Comparison of ENCODE assay signal across 22 cellular contexts in genomic region chr4:76216521-76216920, GRCh38. TPM values are rescaled to one million over a fixed set of nuclear protein-coding genes. Genes with fewer than 3 reads are reported as not detected.
DNase-seq lines count a peak whose midpoint lies in the region; ATAC-seq, FAIRE-seq and TF ChIP-seq lines count a peak whose summit lies in the region.
"Had no signal": no experiment of that assay in that cellular context is flagged by ENCODE, and none has a peak within 500 bp of the region (broad histone marks: within the 10 kb centered on the region; RNA-seq: fewer than 3 reads in every experiment).

No MANE protein-coding gene starts in this region.

- no peak overlapping the region for H3K4me3 ChIP-seq in endothelial cell of umbilical vein (replicated peaks in 1 of 3; ENCODE audit: insufficient read depth in 1 of 3, low read depth in 1 of 3, low read length in 3 of 3)
- H3K4me3 ChIP-seq: body of pancreas, coronary artery, HAP-1, K562 had no signal

- H3K27ac ChIP-seq in endothelial cell of umbilical vein (ENCODE audit: insufficient read depth, low read depth, low read length) (no peak overlapping the region), caudate nucleus (ENCODE audit: low read depth, low read length) (no peak overlapping the region)
- H3K27ac ChIP-seq: neutrophil had no signal

- ATAC-seq in GM18505 (IDR thresholded peaks at IDR 0.05; ENCODE audit: unreplicated experiment), result no peak
- ATAC-seq: activated CD4-positive, CD25-positive, alpha-beta regulatory T cell treated with anti-CD3 and anti-CD28 coated beads, Interleukin-2, amount 50 U/mL, for 24 hours; body of pancreas; K562 had no signal

- no peak overlapping the region for H3K4me2 ChIP-seq in endothelial cell of umbilical vein (ENCODE audit: insufficient read depth, low read length)
- H3K4me2 ChIP-seq: SK-N-SH had no signal

- H3K9me3 ChIP-seq in endothelial cell of umbilical vein (replicated peaks; ENCODE audit: control insufficient read depth, insufficient read depth, low read length), result no peaks in the 10 kb centered on the region
- H3K9me3 ChIP-seq: body of pancreas, HAP-1, neutrophil, SK-N-SH had no signal

- peaks cover 19% of the 10 kb centered on the region for H3K4me1 ChIP-seq in endothelial cell of umbilical vein (ENCODE audit: control insufficient read depth, extremely low read depth, insufficient read depth, low read length)

- H3K36me3 Mint-ChIP-seq in progenitor cell of endocrine pancreas (ENCODE audit: insufficient read depth), result no peaks in the 10 kb centered on the region

- DNase-seq in CD1c-positive myeloid dendritic cell (ENCODE audit: extremely low spot score), result peak; percentile 45
- DNase-seq in MV-4-11 (lab: John Stamatoyannopoulos, UW), result peak; percentile 54
- no peak for DNase-seq in endothelial cell of umbilical vein (ENCODE audit: low read depth, low spot score)
- DNase-seq in progenitor cell of endocrine pancreas (ENCODE audit: low spot score, unreplicated experiment), result no peak
- no peak for DNase-seq in caudate nucleus (lab: John Stamatoyannopoulos, UW)
- DNase-seq in erythroblast (lab: John Stamatoyannopoulos, UW), result no peak
- DNase-seq: activated CD4-positive, alpha-beta memory T cell treated with anti-CD3 and anti-CD28 coated beads, Interleukin-2, amount 10 ng/mL, durations not matched to agents 7 days and 5 days; activated effector memory CD4-positive, alpha-beta T cell treated with anti-CD3 and anti-CD28 coated beads, Interleukin-2, amount 50 U/mL, for 16 hours; body of pancreas; DMS79 treated with DMSO at 0.1 percent for 48 hours; head of caudate nucleus; midbrain; NCI-H1694 treated with DMSO at 0.1 percent for 48 hours; NCI-H2171 treated with DMSO at 0.1 percent for 48 hours; SK-N-SH; T-helper 9 cell had no signal

- H3K9me3 Mint-ChIP-seq in progenitor cell of endocrine pancreas (ENCODE audit: low read depth), result no peaks in the 10 kb centered on the region
- H3K9me3 Mint-ChIP-seq: activated CD4-positive, alpha-beta memory T cell treated with anti-CD3 and anti-CD28 coated beads, Interleukin-2, amount 10 ng/mL, durations not matched to agents 7 days and 5 days had no signal

- CTCF ChIA-PET in endothelial cell of umbilical vein (lab: Charles Lee), result interaction anchor here (9.1 kb wide), 1 partner anchor 37 kb away, joined by 89 read pairs; no protein-coding TSS in a partner anchor

- H3K27me3 ChIP-seq in endothelial cell of umbilical vein (ENCODE audit: control insufficient read depth in 2 of 2, insufficient read depth in 2 of 2, low read length in 2 of 2), result no peaks in the 10 kb centered on the region
- H3K27me3 ChIP-seq: body of pancreas, neutrophil had no signal

- TF ChIP-seq CTCF in endothelial cell of umbilical vein (IDR thresholded peaks at IDR 0.05; ENCODE audit: extremely low read depth in 1 of 2, insufficient read depth in 1 of 2, low read depth in 1 of 2, low read length in 2 of 2) (no peak), progenitor cell of endocrine pancreas (IDR thresholded peaks at IDR 0.05; ENCODE audit: unreplicated experiment) (no peak)

- H3K27ac Mint-ChIP-seq in progenitor cell of endocrine pancreas, result peak overlapping the region; percentile 7
- H3K27ac Mint-ChIP-seq: activated CD4-positive, alpha-beta memory T cell treated with anti-CD3 and anti-CD28 coated beads, Interleukin-2, amount 10 ng/mL, durations not matched to agents 7 days and 5 days had no signal

- TF ChIP-seq POLR2A in endothelial cell of umbilical vein (IDR thresholded peaks at IDR 0.05; ENCODE audit: low read depth, low read length) (no peak), GM18505 (IDR thresholded peaks at IDR 0.05; ENCODE audit: borderline replicate concordance, extremely low read depth, insufficient read depth, insufficient read length) (no peak), erythroblast (IDR thresholded peaks at IDR 0.05; ENCODE audit: low read length) (no peak)

- no peaks in the 10 kb centered on the region for H3K36me3 ChIP-seq in endothelial cell of umbilical vein (ENCODE audit: control insufficient read depth in 2 of 2, extremely low read depth in 1 of 2, insufficient read depth in 2 of 2, low read length in 2 of 2)
- H3K36me3 ChIP-seq: neutrophil had no signal

- H3K9ac ChIP-seq in endothelial cell of umbilical vein (replicated peaks; ENCODE audit: extremely low read depth, insufficient read depth, low read length), result no peak overlapping the region
- H3K9ac ChIP-seq: SK-N-SH had no signal

- H3K4me1 Mint-ChIP-seq in progenitor cell of endocrine pancreas (ENCODE audit: low read depth), result peaks cover 25% of the 10 kb centered on the region

- no peaks in the 10 kb centered on the region for H3K27me3 Mint-ChIP-seq in progenitor cell of endocrine pancreas
- H3K27me3 Mint-ChIP-seq: activated CD4-positive, alpha-beta memory T cell treated with anti-CD3 and anti-CD28 coated beads, Interleukin-2, amount 10 ng/mL, durations not matched to agents 7 days and 5 days had no signal

- no peaks in the 10 kb centered on the region for H3K9me1 ChIP-seq in endothelial cell of umbilical vein (replicated peaks; ENCODE audit: control insufficient read depth, extremely low read depth, insufficient read depth, low read length)

- dilution Hi-C loops in endothelial cell of umbilical vein (cut with MboI; ENCODE audit: extremely low pct_ligation_motif_present, low sequenced_read_pairs), result no loop called here

- no peaks in the 10 kb centered on the region for H4K20me1 ChIP-seq in endothelial cell of umbilical vein (replicated peaks; ENCODE audit: control insufficient read depth, extremely low read depth, insufficient read depth, low read length)

- H3K79me2 ChIP-seq in endothelial cell of umbilical vein (ENCODE audit: control insufficient read depth, insufficient read depth, low read length), result peaks cover 16% of the 10 kb centered on the region

- peak; percentile 4 for FAIRE-seq in endothelial cell of umbilical vein (lab: Jason Lieb, UNC)
- FAIRE-seq: K562 had no signal

- BruUV-seq in endothelial cell of umbilical vein (replicated peaks; lab: Mats Ljungman, UMichigan), result no TSS peak

- intact Hi-C loops in endothelial cell of umbilical vein (cut with micrococcal nuclease), result no loop called here

- no peak overlapping the region for H2AFZ ChIP-seq in endothelial cell of umbilical vein (ENCODE audit: low read depth, low read length)

- H3K4me3 Mint-ChIP-seq in progenitor cell of endocrine pancreas (ENCODE audit: low read depth), result no peak overlapping the region
- H3K4me3 Mint-ChIP-seq: activated CD4-positive, alpha-beta memory T cell treated with anti-CD3 and anti-CD28 coated beads, Interleukin-2, amount 10 ng/mL, durations not matched to agents 7 days and 5 days had no signal

- POLR2A ChIA-PET in endothelial cell of umbilical vein (lab: Charles Lee), result no interaction called here

TF ChIP-seq in endothelial cell of umbilical vein, 7 proteins besides CTCF, POLR2A, EP300 and RAD21:
- TF ChIP-seq MYC (IDR thresholded peaks at IDR 0.05; ENCODE audit: low read depth, low read length) (no peak), EZH2 (IDR thresholded peaks at IDR 0.05; ENCODE audit: borderline replicate concordance, low read depth, low read length, severe bottlenecking) (no peak), FOS (IDR thresholded peaks at IDR 0.05; ENCODE audit: borderline replicate concordance, insufficient read depth, low read length) (no peak), GATA2 (IDR thresholded peaks at IDR 0.05; ENCODE audit: insufficient read depth, insufficient read length, low read depth, low read length) (no peak), JUN (IDR thresholded peaks at IDR 0.05; ENCODE audit: borderline replicate concordance, insufficient read depth, insufficient read length, low read depth) (no peak), MAX (IDR thresholded peaks at IDR 0.05; ENCODE audit: insufficient read depth, insufficient read length) (no peak), POLR2AphosphoS5 (IDR thresholded peaks at IDR 0.05; ENCODE audit: insufficient read depth, low read depth, low read length) (no peak)

RNA-seq across cellular contexts. Expression of gene SCARB2, which starts 2.9 kb away (rescaled TPM):
- total RNA-seq in endothelial cell of umbilical vein (116 and 122 TPM in 2 replicates), progenitor cell of endocrine pancreas (92.2 and 98.3 TPM in 2 replicates)
- 63.2 and 75.2 TPM in 2 replicates for polyA plus RNA-seq in endothelial cell of umbilical vein
- polyA plus RNA-seq in endothelial cell of umbilical vein (2011; cell fraction: cytosol; rRNA removed), result 62.2 and 64.5 TPM in 2 replicates
- 61.7 and 70.8 TPM in 2 replicates for polyA plus RNA-seq in endothelial cell of umbilical vein (2011; cell fraction: nucleus; rRNA removed)
- 129 and 153 TPM in 2 replicates for polyA plus RNA-seq in endothelial cell of umbilical vein (2012)
- polyA minus RNA-seq in endothelial cell of umbilical vein, result 218 and 228 TPM in 2 replicates
- polyA minus RNA-seq in endothelial cell of umbilical vein (2011; cell fraction: cytosol; rRNA and poly(A)+ RNA removed), result 26.6 TPM
- 62.6 and 93.7 TPM in 2 replicates for polyA minus RNA-seq in endothelial cell of umbilical vein (2011; cell fraction: nucleus; rRNA and poly(A)+ RNA removed)

RNA-seq across cellular contexts. Expression of gene FAM47E, which starts 35.0 kb away (rescaled TPM):
- total RNA-seq in endothelial cell of umbilical vein (0.11 TPM in 1 of 2 replicates, not detected in the other), progenitor cell of endocrine pancreas (3.4 and 4.0 TPM in 2 replicates)
- not detected in 2 replicates for polyA plus RNA-seq in endothelial cell of umbilical vein
- polyA plus RNA-seq in endothelial cell of umbilical vein (2011; cell fraction: cytosol; rRNA removed), result not detected in 2 replicates
- polyA plus RNA-seq in endothelial cell of umbilical vein (2011; cell fraction: nucleus; rRNA removed), result 0.11 and 0.32 TPM in 2 replicates
- polyA plus RNA-seq in endothelial cell of umbilical vein (2012), result not detected in 2 replicates
- not detected in 2 replicates for polyA minus RNA-seq in endothelial cell of umbilical vein
- polyA minus RNA-seq in endothelial cell of umbilical vein (2011; cell fraction: cytosol; rRNA and poly(A)+ RNA removed), result not detected
- polyA minus RNA-seq in endothelial cell of umbilical vein (2011; cell fraction: nucleus; rRNA and poly(A)+ RNA removed), result 1.2 TPM in 1 of 2 replicates, not detected in the other
- total RNA-seq: activated CD4-positive, alpha-beta memory T cell treated with anti-CD3 and anti-CD28 coated beads, Interleukin-2, amount 10 ng/mL, durations not matched to agents 7 days and 5 days had no signal

Comparison
In these comparisons a context has a peak if more than half of its experiments do, and no peak if none do; other contexts are left out.
1. DNase-seq: peak in CD1c-positive myeloid dendritic cell (single experiment) and MV-4-11 (single experiment); none in endothelial cell of umbilical vein (single experiment), progenitor cell of endocrine pancreas (single experiment), caudate nucleus (0 of 61) and erythroblast (0 of 2).